ENCODE assay signal across 36 cellular contexts in the genomic region with DNA sequence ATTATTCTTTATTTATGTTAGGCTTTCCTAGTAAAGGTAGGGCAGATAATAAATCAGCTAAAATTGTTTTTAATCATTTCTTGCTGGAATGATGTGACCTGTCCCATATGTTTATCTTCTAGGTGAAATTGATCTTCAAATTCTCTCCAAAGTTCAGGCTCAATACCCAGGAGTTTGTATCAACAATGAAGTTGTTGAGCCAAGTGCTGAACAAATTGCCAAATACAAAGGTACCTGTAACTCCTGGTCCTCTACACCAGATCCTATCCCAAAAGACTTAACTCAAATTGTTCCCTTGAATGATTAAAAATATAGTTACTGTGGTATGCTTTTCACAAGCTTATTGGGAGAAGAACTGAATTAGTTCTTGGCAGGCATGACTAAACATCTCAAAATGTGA. TPM values are rescaled to one million over a fixed set of nuclear protein-coding genes. Genes with fewer than 3 reads are reported as not detected.
"Had no signal": no experiment of that assay in that cellular context is flagged by ENCODE, and none has a peak within 500 bp of the region (broad histone marks: within the 10 kb centered on the region; RNA-seq: fewer than 3 reads in every experiment).

No MANE protein-coding gene starts in this region.

- H3K36me3 ChIP-seq: adrenal gland, brain microvascular endothelial cell, breast epithelium, cardiac muscle cell had no signal

- FAIRE-seq: astrocyte, bronchial epithelial cell had no signal

- H3K9me3 ChIP-seq: adrenal gland, body of pancreas, breast epithelium had no signal

- H3K27ac ChIP-seq: adrenal gland, ascending aorta, body of pancreas, brain microvascular endothelial cell, breast epithelium, cardiac muscle cell had no signal

- H3K4me1 ChIP-seq: adrenal gland, ascending aorta, body of pancreas, breast epithelium had no signal

- H3K4me3 ChIP-seq: adrenal gland, ascending aorta, body of pancreas, breast epithelium, cardiac muscle cell had no signal

- H3K27me3 ChIP-seq: adrenal gland, ascending aorta, body of pancreas, brain microvascular endothelial cell, breast epithelium, cardiac muscle cell had no signal

- DNase-seq: activated effector memory CD4-positive, alpha-beta T cell treated with anti-CD3 and anti-CD28 coated beads, Interleukin-2, amount 50 U/mL, for 16 hours; activated effector memory CD4-positive, alpha-beta T cell treated with Interleukin-2 at 50 U/mL for 16 hours; activated gamma-delta T cell; activated gamma-delta T cell treated with Interleukin-2 at 50 U/mL for 16 hours; activated naive CD4-positive, alpha-beta T cell; activated naive CD4-positive, alpha-beta T cell treated with anti-CD3 and anti-CD28 coated beads for 36 hours; activated naive CD4-positive, alpha-beta T cell treated with anti-CD3 and anti-CD28 coated beads, Interleukin-2, amount 10 ng/mL, durations not matched to agents 7 days and 5 days; activated naive CD4-positive, alpha-beta T cell treated with anti-CD3 and anti-CD28 coated beads, Interleukin-2, amount 50 U/mL, for 16 hours; activated naive CD4-positive, alpha-beta T cell treated with Interleukin-2 at 50 U/mL for 16 hours; activated naive CD8-positive, alpha-beta T cell treated with anti-CD3 and anti-CD28 coated beads for 36 hours; activated naive CD8-positive, alpha-beta T cell treated with anti-CD3 and anti-CD28 coated beads, Interleukin-2, amount 10 ng/mL, durations not matched to agents 7 days and 5 days; activated naive CD8-positive, alpha-beta T cell treated with anti-CD3 and anti-CD28 coated beads, Interleukin-2, amount 50 U/mL, for 24 hours; activated T-cell treated with anti-CD3 and anti-CD28 coated beads, Interleukin-2, amount 50 U/mL, for 1 hour; activated T-cell treated with anti-CD3 and anti-CD28 coated beads, Interleukin-2, amount 50 U/mL, for 24 hours; activated T-cell treated with anti-CD3 and anti-CD28 coated beads, Interleukin-2, amount 50 U/mL, for 4 hours; activated T-cell treated with anti-CD3 and anti-CD28 coated beads, Interleukin-2, amount 50 U/mL, for 48 hours; activated T-cell treated with anti-CD3 and anti-CD28 coated beads, Interleukin-2, amount 50 U/mL, for 72 hours; adrenal gland; amniotic stem cell; amygdala; anterior cingulate cortex; aorta; body of pancreas; brain microvascular endothelial cell; caudate nucleus; central memory CD4-positive, alpha-beta T cell; cerebellar nuclear complex had no signal

- ATAC-seq: activated naive CD4-positive, alpha-beta T cell treated with anti-CD3 and anti-CD28 coated beads, Interleukin-2, amount 50 U/mL, for 72 hours; activated naive CD8-positive, alpha-beta T cell treated with anti-CD3 and anti-CD28 coated beads, Interleukin-2, amount 50 U/mL, for 24 hours; activated T-cell treated with anti-CD3 and anti-CD28 coated beads, Interleukin-2, amount 50 U/mL, for 4 hours; activated T-cell treated with anti-CD3 and anti-CD28 coated beads, Interleukin-2, amount 50 U/mL, for 72 hours; activated T-helper 17 cell treated with anti-CD3 and anti-CD28 coated beads, Interleukin-2, amount 50 U/mL, for 72 hours; body of pancreas had no signal

RNA-seq across cellular contexts. Expression of gene HNMT, which starts 36.5 kb away (rescaled TPM):
- total RNA-seq: activated naive CD4-positive, alpha-beta T cell treated with anti-CD3 and anti-CD28 coated beads for 36 hours; activated naive CD4-positive, alpha-beta T cell treated with anti-CD3 and anti-CD28 coated beads, Interleukin-2, amount 50 U/mL, for 72 hours; activated naive CD8-positive, alpha-beta T cell treated with anti-CD3 and anti-CD28 coated beads for 36 hours; activated T-cell treated with anti-CD3 and anti-CD28 coated beads, Interleukin-2, amount 50 U/mL, for 4 hours; activated T-cell treated with anti-CD3 and anti-CD28 coated beads, Interleukin-2, amount 50 U/mL, for 72 hours; activated T-helper 1 cell treated with anti-CD3 and anti-CD28 coated beads, Interleukin-12 subunit alpha, Interleukin-12 subunit beta, Interleukin-2, Interleukin-4 antibody, amounts not matched to agents 30 ng/mL and 10 ng/mL and 1 ng/mL, durations not matched to agents 14 hours and 24 hours and 36 hours; activated T-helper 17 cell treated with anti-CD3 and anti-CD28 coated beads, Interleukin-2, amount 50 U/mL, for 72 hours; activated T-helper 2 cell treated with anti-CD3 and anti-CD28 coated beads, Interferon-gamma antibody, Interleukin-2, Interleukin-4, amounts not matched to agents 10 μg/mL and 5 μg/mL and 100 μg/mL, durations not matched to agents 14 hours and 24 hours and 36 hours had no signal
